ENCODE assay signal across 18 cellular contexts in genomic region chr7:98976396-98977185, GRCh38.
DNase-seq lines count a peak whose midpoint lies in the region; ATAC-seq and TF ChIP-seq lines count a peak whose summit lies in the region.
"Had no signal": no experiment of that assay in that cellular context is flagged by ENCODE, and none has a peak within 500 bp of the region (broad histone marks: within the 10 kb centered on the region; RNA-seq: fewer than 3 reads in every experiment).

No MANE protein-coding gene starts in this region.

- H4K20me1 ChIP-seq in OCI-LY7 (ENCODE audit: insufficient read depth, low read length), result no peaks in the 10 kb centered on the region
- H4K20me1 ChIP-seq: BLaER1 had no signal

- no peaks in the 10 kb centered on the region for H3K4me1 ChIP-seq in OCI-LY7 (ENCODE audit: insufficient read depth, low read length, poor library complexity, severe bottlenecking)
- H3K4me1 ChIP-seq: BLaER1 had no signal

- H3K79me2 ChIP-seq in OCI-LY7 (ENCODE audit: insufficient read depth, low read depth, low read length), result no peaks in the 10 kb centered on the region

- peaks cover 100% of the 10 kb centered on the region for H3K36me3 ChIP-seq in OCI-LY7 (ENCODE audit: insufficient read depth, low read length)

- no peak overlapping the region for H3K4me3 ChIP-seq in OCI-LY7 (ENCODE audit: low read depth, low read length, poor library complexity, severe bottlenecking)
- H3K4me3 ChIP-seq: BLaER1 had no signal

- no peaks in the 10 kb centered on the region for H3K9me3 ChIP-seq in OCI-LY7 (ENCODE audit: low read length)
- H3K9me3 ChIP-seq: BLaER1 had no signal

- DNase-seq in activated CD8-positive, alpha-beta memory T cell treated with anti-CD3 and anti-CD28 coated beads, Interleukin-2, amount 50 U/mL, for 48 hours, result peak; percentile 30
- DNase-seq in activated CD8-positive, alpha-beta memory T cell treated with anti-CD3 and anti-CD28 coated beads, Interleukin-2, amount 50 U/mL, for 4 hours, result no peak
- DNase-seq in OCI-LY7 (ENCODE audit: low spot score), result no peak
- peak; percentile 24 for DNase-seq in left lobe of liver (ENCODE audit: low spot score)
- DNase-seq in putamen (ENCODE audit: low spot score), result peak; percentile 52
- no peak for DNase-seq in NCI-H524 treated with DMSO at 0.1 percent for 48 hours (lab: John Stamatoyannopoulos, UW)
- DNase-seq in left colon, result no peak
- DNase-seq: 8988T; CD4-positive, alpha-beta memory T cell; DMS153; DMS79; GDM1; GOT3; H7; HFFc6 had no signal

- CTCF ChIA-PET in OCI-LY7 (lab: Charles Lee; ENCODE audit: unreplicated experiment), result no interaction called here

- H3K9me2 ChIP-seq in OCI-LY7 (ENCODE audit: insufficient read depth, low read length), result no peaks in the 10 kb centered on the region

- POLR2A ChIA-PET in OCI-LY7 (lab: Charles Lee), result no interaction called here

- H2AFZ ChIP-seq in OCI-LY7 (ENCODE audit: low read length), result no peak overlapping the region

- intact Hi-C loops in OCI-LY7 (cut with micrococcal nuclease; ENCODE audit: unreplicated experiment) (no loop called here), left colon (cut with DNase I, micrococcal nuclease) (no loop called here)

- ATAC-seq in left lobe of liver, result no peak
- no peak for ATAC-seq in left colon
- no peak for ATAC-seq in HG02678 (IDR thresholded peaks at IDR 0.05; ENCODE audit: unreplicated experiment)
- ATAC-seq: HCT116 had no signal

- no peak overlapping the region for H3K27ac ChIP-seq in OCI-LY7 (ENCODE audit: low read depth, low read length, poor library complexity, severe bottlenecking)
- H3K27ac ChIP-seq: BLaER1 had no signal

- no peak overlapping the region for H3K4me2 ChIP-seq in OCI-LY7 (ENCODE audit: low read length)
- H3K4me2 ChIP-seq: BLaER1 had no signal

- TF ChIP-seq CTCF in OCI-LY7 (conservative IDR thresholded peaks at IDR 0.05; ENCODE audit: low read length), result no peak

- BruUV-seq in OCI-LY7 (replicated peaks; lab: Mats Ljungman, UMichigan), result TSS peak; percentile 16

Comparison
In these comparisons a context has a peak if more than half of its experiments do, and no peak if none do; other contexts are left out.
1. DNase-seq: peak in activated CD8-positive, alpha-beta memory T cell treated with anti-CD3 and anti-CD28 coated beads, Interleukin-2, amount 50 U/mL, for 48 hours (single experiment), left lobe of liver (single experiment) and putamen (single experiment); none in activated CD8-positive, alpha-beta memory T cell treated with anti-CD3 and anti-CD28 coated beads, Interleukin-2, amount 50 U/mL, for 4 hours (single experiment), OCI-LY7 (single experiment), NCI-H524 treated with DMSO at 0.1 percent for 48 hours (single experiment) and left colon (0 of 2).